In genomic region chrX:16903274-16904019, GRCh38 we compare ENCODE assay signal across 1 cellular context.
TF ChIP-seq lines count a peak whose summit lies in the region.

No MANE protein-coding gene starts in this region.

TF ChIP-seq in GM12878, 131 proteins besides CTCF, POLR2A, EP300 and RAD21 (continued from another document):
- TF ChIP-seq, protein P1, sequence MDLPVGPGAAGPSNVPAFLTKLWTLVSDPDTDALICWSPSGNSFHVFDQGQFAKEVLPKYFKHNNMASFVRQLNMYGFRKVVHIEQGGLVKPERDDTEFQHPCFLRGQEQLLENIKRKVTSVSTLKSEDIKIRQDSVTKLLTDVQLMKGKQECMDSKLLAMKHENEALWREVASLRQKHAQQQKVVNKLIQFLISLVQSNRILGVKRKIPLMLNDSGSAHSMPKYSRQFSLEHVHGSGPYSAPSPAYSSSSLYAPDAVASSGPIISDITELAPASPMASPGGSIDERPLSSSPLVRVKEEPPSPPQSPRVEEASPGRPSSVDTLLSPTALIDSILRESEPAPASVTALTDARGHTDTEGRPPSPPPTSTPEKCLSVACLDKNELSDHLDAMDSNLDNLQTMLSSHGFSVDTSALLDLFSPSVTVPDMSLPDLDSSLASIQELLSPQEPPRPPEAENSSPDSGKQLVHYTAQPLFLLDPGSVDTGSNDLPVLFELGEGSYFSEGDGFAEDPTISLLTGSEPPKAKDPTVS (IDR thresholded peaks at IDR 0.05; ENCODE audit: low read depth, low read length) = no peak
- peak; percentile 61 to 66; a peak in 2 of 4 replicates for TF ChIP-seq IKZF2 (IDR thresholded peaks at IDR 0.05)
- TF ChIP-seq USF2 (IDR thresholded peaks at IDR 0.05; ENCODE audit: borderline replicate concordance, low read depth, low read length) = no peak
- no peak for TF ChIP-seq NFYA (IDR thresholded peaks at IDR 0.05; ENCODE audit: borderline replicate concordance, low read depth, low read length)
- TF ChIP-seq ZSCAN29 (IDR thresholded peaks at IDR 0.05) = no peak
- no peak for TF ChIP-seq BCL11A (IDR thresholded peaks at IDR 0.05; ENCODE audit: low read depth, low read length)
- peak; percentile 39; the same call in 1 of the 2 replicates for TF ChIP-seq RELB (IDR thresholded peaks at IDR 0.05; ENCODE audit: low read depth)
- peak; percentile 41; the same call in 1 of the 2 replicates for TF ChIP-seq IKZF1 (conservative IDR thresholded peaks at IDR 0.05)
- TF ChIP-seq, protein P2, sequence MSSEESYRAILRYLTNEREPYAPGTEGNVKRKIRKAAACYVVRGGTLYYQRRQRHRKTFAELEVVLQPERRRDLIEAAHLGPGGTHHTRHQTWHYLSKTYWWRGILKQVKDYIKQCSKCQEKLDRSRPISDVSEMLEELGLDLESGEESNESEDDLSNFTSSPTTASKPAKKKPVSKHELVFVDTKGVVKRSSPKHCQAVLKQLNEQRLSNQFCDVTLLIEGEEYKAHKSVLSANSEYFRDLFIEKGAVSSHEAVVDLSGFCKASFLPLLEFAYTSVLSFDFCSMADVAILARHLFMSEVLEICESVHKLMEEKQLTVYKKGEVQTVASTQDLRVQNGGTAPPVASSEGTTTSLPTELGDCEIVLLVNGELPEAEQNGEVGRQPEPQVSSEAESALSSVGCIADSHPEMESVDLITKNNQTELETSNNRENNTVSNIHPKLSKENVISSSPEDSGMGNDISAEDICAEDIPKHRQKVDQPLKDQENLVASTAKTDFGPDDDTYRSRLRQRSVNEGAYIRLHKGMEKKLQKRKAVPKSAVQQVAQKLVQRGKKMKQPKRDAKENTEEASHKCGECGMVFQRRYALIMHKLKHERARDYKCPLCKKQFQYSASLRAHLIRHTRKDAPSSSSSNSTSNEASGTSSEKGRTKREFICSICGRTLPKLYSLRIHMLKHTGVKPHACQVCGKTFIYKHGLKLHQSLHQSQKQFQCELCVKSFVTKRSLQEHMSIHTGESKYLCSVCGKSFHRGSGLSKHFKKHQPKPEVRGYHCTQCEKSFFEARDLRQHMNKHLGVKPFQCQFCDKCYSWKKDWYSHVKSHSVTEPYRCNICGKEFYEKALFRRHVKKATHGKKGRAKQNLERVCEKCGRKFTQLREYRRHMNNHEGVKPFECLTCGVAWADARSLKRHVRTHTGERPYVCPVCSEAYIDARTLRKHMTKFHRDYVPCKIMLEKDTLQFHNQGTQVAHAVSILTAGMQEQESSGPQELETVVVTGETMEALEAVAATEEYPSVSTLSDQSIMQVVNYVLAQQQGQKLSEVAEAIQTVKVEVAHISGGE (CRISPR knock-in tag; IDR thresholded peaks at IDR 0.05) = no peak
- 0 out of 2 replicates have a peak, but pooled peaks have one; percentile 12 for TF ChIP-seq RAD51 (IDR thresholded peaks at IDR 0.05)
- no peak for TF ChIP-seq TARDBP (IDR thresholded peaks at IDR 0.05; ENCODE audit: borderline replicate concordance)
- TF ChIP-seq EZH2 (IDR thresholded peaks at IDR 0.05; ENCODE audit: borderline replicate concordance, control insufficient read depth, low read depth, low read length) = no peak
- no peak for TF ChIP-seq KAT2A (conservative IDR thresholded peaks at IDR 0.05; ENCODE audit: control insufficient read depth, low read depth, low read length)
- TF ChIP-seq STAT1 (conservative IDR thresholded peaks at IDR 0.05) = no peak
- TF ChIP-seq, protein P3, sequence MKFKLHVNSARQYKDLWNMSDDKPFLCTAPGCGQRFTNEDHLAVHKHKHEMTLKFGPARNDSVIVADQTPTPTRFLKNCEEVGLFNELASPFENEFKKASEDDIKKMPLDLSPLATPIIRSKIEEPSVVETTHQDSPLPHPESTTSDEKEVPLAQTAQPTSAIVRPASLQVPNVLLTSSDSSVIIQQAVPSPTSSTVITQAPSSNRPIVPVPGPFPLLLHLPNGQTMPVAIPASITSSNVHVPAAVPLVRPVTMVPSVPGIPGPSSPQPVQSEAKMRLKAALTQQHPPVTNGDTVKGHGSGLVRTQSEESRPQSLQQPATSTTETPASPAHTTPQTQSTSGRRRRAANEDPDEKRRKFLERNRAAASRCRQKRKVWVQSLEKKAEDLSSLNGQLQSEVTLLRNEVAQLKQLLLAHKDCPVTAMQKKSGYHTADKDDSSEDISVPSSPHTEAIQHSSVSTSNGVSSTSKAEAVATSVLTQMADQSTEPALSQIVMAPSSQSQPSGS (IDR thresholded peaks at IDR 0.05; ENCODE audit: low read length) = no peak
- 0 out of 2 replicates have a peak, but pooled peaks have one; percentile 46 for TF ChIP-seq MEF2A (IDR thresholded peaks at IDR 0.05; ENCODE audit: insufficient read depth, low read depth, low read length)
- peak; percentile 86 for TF ChIP-seq MTA2 (IDR thresholded peaks at IDR 0.05; ENCODE audit: low read depth)
- TF ChIP-seq RUNX3 (IDR thresholded peaks at IDR 0.05; ENCODE audit: low read length) = peak; percentile 42; the same call in 1 of the 2 replicates
- peak; percentile 69 for TF ChIP-seq MEF2B (IDR thresholded peaks at IDR 0.05; ENCODE audit: partially characterized antibody, poor library complexity, severe bottlenecking)
